Comparison of ENCODE assay signal across 8 cellular contexts in genomic region chr2:65055427-65056214, GRCh38. TPM values are rescaled to one million over a fixed set of nuclear protein-coding genes. Genes with fewer than 3 reads are reported as not detected.
DNase-seq lines count a peak whose midpoint lies in the region; ATAC-seq lines count a peak whose summit lies in the region.

No MANE protein-coding gene starts in this region.

- H3K27me3 Mint-ChIP-seq in memory B cell = no peaks in the 10 kb centered on the region

- no peaks in the 10 kb centered on the region for H3K27me3 ChIP-seq in subcutaneous abdominal adipose tissue (ENCODE audit: control insufficient read depth in 5 of 5, insufficient read depth in 4 of 5, low read length in 5 of 5)

- DNase-seq in DMS 273 (lab: John Stamatoyannopoulos, UW; ENCODE audit: unreplicated experiment) = peak; percentile 90
- no peak for DNase-seq in SK-N-MC (ENCODE audit: low read depth, low spot score)
- peak; percentile 63 for DNase-seq in cerebellum (ENCODE audit: low spot score)
- peak; percentile 74 to 77 for DNase-seq in memory B cell (ENCODE audit: low spot score in 2 of 2)
- DNase-seq in NCI-H1694 (lab: John Stamatoyannopoulos, UW) = no peak

- peaks cover 39% of the 10 kb centered on the region for H3K4me1 Mint-ChIP-seq in memory B cell

- no peaks in the 10 kb centered on the region for H3K9me3 Mint-ChIP-seq in memory B cell

- H3K9ac ChIP-seq in SK-N-MC (ENCODE audit: insufficient read length) (peak overlapping the region; percentile 63), subcutaneous abdominal adipose tissue (ENCODE audit: low read length in 5 of 5) (peak overlapping the region in 4 of 5 donors; percentile 69 to 82 (median 76))

- H3K4me3 Mint-ChIP-seq in memory B cell = peak overlapping the region; percentile 91

- H3K4me3 ChIP-seq in SK-N-MC = peak overlapping the region; percentile 95
- peak overlapping the region; percentile 77 to 92 (median 82) for H3K4me3 ChIP-seq in subcutaneous abdominal adipose tissue (ENCODE audit: low read depth in 1 of 5, low read length in 5 of 5)

- no peaks in the 10 kb centered on the region for H3K36me3 ChIP-seq in SK-N-MC (ENCODE audit: insufficient read depth, low read length)
- no peaks in the 10 kb centered on the region for H3K36me3 ChIP-seq in subcutaneous abdominal adipose tissue (ENCODE audit: control insufficient read depth in 5 of 5, insufficient read depth in 5 of 5, low read length in 5 of 5)

- peak overlapping the region; percentile 94 for H3K27ac Mint-ChIP-seq in memory B cell

- H3K27ac ChIP-seq in SK-N-MC = no peak overlapping the region
- peak overlapping the region; percentile 48 for H3K27ac ChIP-seq in subcutaneous abdominal adipose tissue (ENCODE audit: low read depth, low read length)

- no peaks in the 10 kb centered on the region for H3K9me3 ChIP-seq in SK-N-MC (ENCODE audit: low read depth, low read length)
- H3K9me3 ChIP-seq in subcutaneous abdominal adipose tissue (ENCODE audit: control insufficient read depth in 5 of 5, low read length in 5 of 5) = no peaks in the 10 kb centered on the region

- ATAC-seq in GM19455 (IDR thresholded peaks at IDR 0.05; ENCODE audit: unreplicated experiment) (peak; percentile 33), HG03457 (IDR thresholded peaks at IDR 0.05; ENCODE audit: unreplicated experiment) (peak; percentile 20), memory B cell (ENCODE audit: low read depth) (peak; percentile 58)

- H3K4me1 ChIP-seq in subcutaneous abdominal adipose tissue (ENCODE audit: control insufficient read depth in 5 of 5, insufficient read depth in 5 of 5, low read length in 5 of 5) = peaks cover 2 to 57% (median 50%) of the 10 kb centered on the region in 5 donors

- H3K36me3 Mint-ChIP-seq in memory B cell = peaks cover 7% of the 10 kb centered on the region

RNA-seq across cellular contexts. Expression of gene CEP68, which starts 0.6 kb away (rescaled TPM):
- total RNA-seq in cerebellum = 40.0 TPM

Comparison
In these comparisons a context has a peak if more than half of its experiments do, and no peak if none do; other contexts are left out.
1. DNase-seq: peak in DMS 273 (single experiment), cerebellum (single experiment) and memory B cell (2 of 2); none in SK-N-MC (single experiment) and NCI-H1694 (single experiment).
2. Peak in every context shown above with its lines, with median percentiles within 50 percentile points of each other: ATAC-seq.